ENCODE assay signal across 1 cellular context in the genomic region with DNA sequence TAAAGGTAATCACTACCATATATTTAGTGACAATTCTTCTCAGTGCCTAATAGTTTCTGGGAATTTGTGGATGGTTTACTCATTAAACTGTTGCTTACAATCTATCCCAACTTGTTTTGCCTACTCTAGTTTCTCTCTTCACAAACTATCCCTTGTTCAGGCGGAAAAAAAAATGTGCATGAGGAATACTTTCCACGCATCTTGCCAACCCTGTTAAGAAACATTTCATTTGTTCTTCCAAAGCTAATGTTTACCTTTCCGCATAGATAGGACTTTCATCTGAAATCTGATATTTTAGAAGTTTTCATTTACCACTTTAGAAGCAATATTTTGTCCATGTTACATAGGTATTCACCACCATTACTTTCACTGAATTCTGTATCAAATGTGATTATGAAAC.
A peak's percentile ranks its signal among the peaks of the same experiment; 100 is the strongest.
TF ChIP-seq lines count a peak whose summit lies in the region.

No MANE protein-coding gene starts in this region.

TF ChIP-seq in HepG2, 621 proteins besides CTCF, POLR2A, EP300 and RAD21 (continued from another document and continues in another):
- TF ChIP-seq RARA (CRISPR knock-in tag; IDR thresholded peaks at IDR 0.05) (peak; percentile 31; the same call in 1 of the 2 replicates), MAFK (conservative IDR thresholded peaks at IDR 0.05 in 1 of 2, IDR thresholded peaks at IDR 0.05 in 1 of 2; ENCODE audit: low read length in 2 of 2) (no peak), HINFP (CRISPR knock-in tag; IDR thresholded peaks at IDR 0.05; ENCODE audit: low read depth) (no peak), CBFB (CRISPR knock-in tag; IDR thresholded peaks at IDR 0.05) (no peak), SIX1 (CRISPR knock-in tag; IDR thresholded peaks at IDR 0.05; ENCODE audit: borderline replicate concordance) (peak; percentile 99), HIC2 (CRISPR knock-in tag; IDR thresholded peaks at IDR 0.05; ENCODE audit: low read depth) (no peak), ZNF709 (CRISPR knock-in tag; IDR thresholded peaks at IDR 0.05) (no peak), THRA (CRISPR knock-in tag; IDR thresholded peaks at IDR 0.05; ENCODE audit: borderline replicate concordance) (peak; percentile 57), POLR2AphosphoS5 (IDR thresholded peaks at IDR 0.05; ENCODE audit: low read depth, low read length) (no peak), SNAI1 (CRISPR knock-in tag; IDR thresholded peaks at IDR 0.05; ENCODE audit: borderline replicate concordance) (no peak), ARNTL (CRISPR knock-in tag; IDR thresholded peaks at IDR 0.05) (no peak), SP140L (CRISPR knock-in tag; IDR thresholded peaks at IDR 0.05; ENCODE audit: borderline replicate concordance) (no peak), ZNF562 (CRISPR knock-in tag; IDR thresholded peaks at IDR 0.05; ENCODE audit: borderline replicate concordance) (no peak), HOXA7 (CRISPR knock-in tag; IDR thresholded peaks at IDR 0.05) (no peak), ELF3 (CRISPR knock-in tag; IDR thresholded peaks at IDR 0.05) (0 out of 2 replicates have a peak, but pooled peaks have one; percentile 28), MED1 (CRISPR knock-in tag; IDR thresholded peaks at IDR 0.05) (peak; percentile 72; the same call in 1 of the 2 replicates), ZNF724P (CRISPR knock-in tag; IDR thresholded peaks at IDR 0.05; ENCODE audit: borderline replicate concordance) (no peak), ZFP62 (CRISPR knock-in tag; IDR thresholded peaks at IDR 0.05) (no peak), ZNF781 (CRISPR knock-in tag; IDR thresholded peaks at IDR 0.05; ENCODE audit: borderline replicate concordance, not compliant biosample characterization) (no peak), TCF7 (IDR thresholded peaks at IDR 0.05; ENCODE audit: low read depth) (peak; percentile 50; the same call in 1 of the 2 replicates), ZGPAT (CRISPR knock-in tag; IDR thresholded peaks at IDR 0.05) (peak; percentile 43; the same call in 1 of the 2 replicates), CCDC6 (CRISPR knock-in tag; IDR thresholded peaks at IDR 0.05) (no peak), ZBTB34 (CRISPR knock-in tag; IDR thresholded peaks at IDR 0.05) (no peak), YY1 (IDR thresholded peaks at IDR 0.05; ENCODE audit: insufficient read depth, insufficient replicate concordance, low read depth, low read length) (no peak), ZKSCAN8 (CRISPR knock-in tag; IDR thresholded peaks at IDR 0.05; ENCODE audit: borderline replicate concordance) (peak; percentile 24; the same call in 1 of the 2 replicates), ZNF629 (CRISPR knock-in tag; conservative IDR thresholded peaks at IDR 0.05) (no peak), TFAP4 (IDR thresholded peaks at IDR 0.05; ENCODE audit: borderline replicate concordance, low read depth) (no peak), EED (CRISPR knock-in tag; IDR thresholded peaks at IDR 0.05) (no peak), CAMTA2 (CRISPR knock-in tag; IDR thresholded peaks at IDR 0.05; ENCODE audit: borderline replicate concordance) (no peak), ZFP37 (CRISPR knock-in tag; IDR thresholded peaks at IDR 0.05; ENCODE audit: borderline replicate concordance) (no peak), NRL (CRISPR knock-in tag; IDR thresholded peaks at IDR 0.05; ENCODE audit: borderline replicate concordance) (no peak), ZBTB33 (CRISPR knock-in tag; IDR thresholded peaks at IDR 0.05) (no peak), ZNF333 (CRISPR knock-in tag; IDR thresholded peaks at IDR 0.05; ENCODE audit: borderline replicate concordance) (no peak), HNRNPH1 (optimal IDR thresholded peaks at IDR 0.05; ENCODE audit: low read depth, low read length) (no peak), SIX4 (CRISPR knock-in tag; IDR thresholded peaks at IDR 0.05) (peak; percentile 95), JUND (CRISPR knock-in tag; IDR thresholded peaks at IDR 0.05) (no peak)
- TF ChIP-seq, protein P1, sequence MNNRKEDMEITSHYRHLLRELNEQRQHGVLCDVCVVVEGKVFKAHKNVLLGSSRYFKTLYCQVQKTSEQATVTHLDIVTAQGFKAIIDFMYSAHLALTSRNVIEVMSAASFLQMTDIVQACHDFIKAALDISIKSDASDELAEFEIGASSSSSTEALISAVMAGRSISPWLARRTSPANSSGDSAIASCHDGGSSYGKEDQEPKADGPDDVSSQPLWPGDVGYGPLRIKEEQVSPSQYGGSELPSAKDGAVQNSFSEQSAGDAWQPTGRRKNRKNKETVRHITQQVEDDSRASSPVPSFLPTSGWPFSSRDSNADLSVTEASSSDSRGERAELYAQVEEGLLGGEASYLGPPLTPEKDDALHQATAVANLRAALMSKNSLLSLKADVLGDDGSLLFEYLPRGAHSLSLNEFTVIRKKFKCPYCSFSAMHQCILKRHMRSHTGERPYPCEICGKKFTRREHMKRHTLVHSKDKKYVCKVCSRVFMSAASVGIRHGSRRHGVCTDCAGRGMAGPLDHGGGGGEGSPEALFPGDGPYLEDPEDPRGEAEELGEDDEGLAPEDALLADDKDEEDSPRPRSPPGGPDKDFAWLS (CRISPR knock-in tag; IDR thresholded peaks at IDR 0.05; ENCODE audit: borderline replicate concordance) = no peak
- TF ChIP-seq, protein P2, sequence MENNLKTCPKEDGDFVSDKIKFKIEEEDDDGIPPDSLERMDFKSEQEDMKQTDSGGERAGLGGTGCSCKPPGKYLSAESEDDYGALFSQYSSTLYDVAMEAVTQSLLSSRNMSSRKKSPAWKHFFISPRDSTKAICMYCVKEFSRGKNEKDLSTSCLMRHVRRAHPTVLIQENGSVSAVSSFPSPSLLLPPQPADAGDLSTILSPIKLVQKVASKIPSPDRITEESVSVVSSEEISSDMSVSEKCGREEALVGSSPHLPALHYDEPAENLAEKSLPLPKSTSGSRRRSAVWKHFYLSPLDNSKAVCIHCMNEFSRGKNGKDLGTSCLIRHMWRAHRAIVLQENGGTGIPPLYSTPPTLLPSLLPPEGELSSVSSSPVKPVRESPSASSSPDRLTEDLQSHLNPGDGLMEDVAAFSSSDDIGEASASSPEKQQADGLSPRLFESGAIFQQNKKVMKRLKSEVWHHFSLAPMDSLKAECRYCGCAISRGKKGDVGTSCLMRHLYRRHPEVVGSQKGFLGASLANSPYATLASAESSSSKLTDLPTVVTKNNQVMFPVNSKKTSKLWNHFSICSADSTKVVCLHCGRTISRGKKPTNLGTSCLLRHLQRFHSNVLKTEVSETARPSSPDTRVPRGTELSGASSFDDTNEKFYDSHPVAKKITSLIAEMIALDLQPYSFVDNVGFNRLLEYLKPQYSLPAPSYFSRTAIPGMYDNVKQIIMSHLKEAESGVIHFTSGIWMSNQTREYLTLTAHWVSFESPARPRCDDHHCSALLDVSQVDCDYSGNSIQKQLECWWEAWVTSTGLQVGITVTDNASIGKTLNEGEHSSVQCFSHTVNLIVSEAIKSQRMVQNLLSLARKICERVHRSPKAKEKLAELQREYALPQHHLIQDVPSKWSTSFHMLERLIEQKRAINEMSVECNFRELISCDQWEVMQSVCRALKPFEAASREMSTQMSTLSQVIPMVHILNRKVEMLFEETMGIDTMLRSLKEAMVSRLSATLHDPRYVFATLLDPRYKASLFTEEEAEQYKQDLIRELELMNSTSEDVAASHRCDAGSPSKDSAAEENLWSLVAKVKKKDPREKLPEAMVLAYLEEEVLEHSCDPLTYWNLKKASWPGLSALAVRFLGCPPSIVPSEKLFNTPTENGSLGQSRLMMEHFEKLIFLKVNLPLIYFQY (CRISPR knock-in tag; IDR thresholded peaks at IDR 0.05; ENCODE audit: borderline replicate concordance) = no peak
- TF ChIP-seq, protein P3, sequence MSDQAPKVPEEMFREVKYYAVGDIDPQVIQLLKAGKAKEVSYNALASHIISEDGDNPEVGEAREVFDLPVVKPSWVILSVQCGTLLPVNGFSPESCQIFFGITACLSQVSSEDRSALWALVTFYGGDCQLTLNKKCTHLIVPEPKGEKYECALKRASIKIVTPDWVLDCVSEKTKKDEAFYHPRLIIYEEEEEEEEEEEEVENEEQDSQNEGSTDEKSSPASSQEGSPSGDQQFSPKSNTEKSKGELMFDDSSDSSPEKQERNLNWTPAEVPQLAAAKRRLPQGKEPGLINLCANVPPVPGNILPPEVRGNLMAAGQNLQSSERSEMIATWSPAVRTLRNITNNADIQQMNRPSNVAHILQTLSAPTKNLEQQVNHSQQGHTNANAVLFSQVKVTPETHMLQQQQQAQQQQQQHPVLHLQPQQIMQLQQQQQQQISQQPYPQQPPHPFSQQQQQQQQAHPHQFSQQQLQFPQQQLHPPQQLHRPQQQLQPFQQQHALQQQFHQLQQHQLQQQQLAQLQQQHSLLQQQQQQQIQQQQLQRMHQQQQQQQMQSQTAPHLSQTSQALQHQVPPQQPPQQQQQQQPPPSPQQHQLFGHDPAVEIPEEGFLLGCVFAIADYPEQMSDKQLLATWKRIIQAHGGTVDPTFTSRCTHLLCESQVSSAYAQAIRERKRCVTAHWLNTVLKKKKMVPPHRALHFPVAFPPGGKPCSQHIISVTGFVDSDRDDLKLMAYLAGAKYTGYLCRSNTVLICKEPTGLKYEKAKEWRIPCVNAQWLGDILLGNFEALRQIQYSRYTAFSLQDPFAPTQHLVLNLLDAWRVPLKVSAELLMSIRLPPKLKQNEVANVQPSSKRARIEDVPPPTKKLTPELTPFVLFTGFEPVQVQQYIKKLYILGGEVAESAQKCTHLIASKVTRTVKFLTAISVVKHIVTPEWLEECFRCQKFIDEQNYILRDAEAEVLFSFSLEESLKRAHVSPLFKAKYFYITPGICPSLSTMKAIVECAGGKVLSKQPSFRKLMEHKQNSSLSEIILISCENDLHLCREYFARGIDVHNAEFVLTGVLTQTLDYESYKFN (CRISPR knock-in tag; conservative IDR thresholded peaks at IDR 0.05) = peak; percentile 83
